1 cellular context compared by ENCODE assay signal in the genomic region with DNA sequence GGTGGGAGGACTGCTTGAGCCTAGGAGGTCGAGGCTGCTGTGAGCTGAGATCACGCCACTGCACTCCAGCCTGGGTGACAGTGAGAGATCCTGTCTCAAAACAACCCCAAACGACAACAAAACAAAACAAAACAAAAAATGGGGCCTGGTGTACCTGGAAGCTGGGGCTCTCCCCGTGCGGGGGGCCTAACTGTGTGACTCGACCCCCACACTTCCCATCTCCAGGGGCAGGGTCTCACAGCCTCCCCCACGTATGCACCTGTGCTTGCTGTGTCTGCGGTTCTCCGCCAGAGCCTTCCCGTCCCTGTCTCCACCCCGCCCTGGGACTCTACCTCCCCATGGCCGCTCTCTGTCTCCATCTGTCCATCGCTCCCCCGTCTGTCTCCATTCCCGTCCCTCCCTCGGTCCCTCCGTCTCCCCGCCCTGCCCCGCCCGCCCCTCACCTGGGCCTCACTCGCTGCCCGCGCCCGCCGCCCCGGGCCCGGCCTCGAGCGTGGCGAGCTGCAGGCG.
TF ChIP-seq lines count a peak whose summit lies in the region.

No MANE protein-coding gene starts in this region.

TF ChIP-seq in neural cell, 6 proteins besides CTCF, POLR2A, EP300 and RAD21 (continued from another document):
- TF ChIP-seq, protein P1, sequence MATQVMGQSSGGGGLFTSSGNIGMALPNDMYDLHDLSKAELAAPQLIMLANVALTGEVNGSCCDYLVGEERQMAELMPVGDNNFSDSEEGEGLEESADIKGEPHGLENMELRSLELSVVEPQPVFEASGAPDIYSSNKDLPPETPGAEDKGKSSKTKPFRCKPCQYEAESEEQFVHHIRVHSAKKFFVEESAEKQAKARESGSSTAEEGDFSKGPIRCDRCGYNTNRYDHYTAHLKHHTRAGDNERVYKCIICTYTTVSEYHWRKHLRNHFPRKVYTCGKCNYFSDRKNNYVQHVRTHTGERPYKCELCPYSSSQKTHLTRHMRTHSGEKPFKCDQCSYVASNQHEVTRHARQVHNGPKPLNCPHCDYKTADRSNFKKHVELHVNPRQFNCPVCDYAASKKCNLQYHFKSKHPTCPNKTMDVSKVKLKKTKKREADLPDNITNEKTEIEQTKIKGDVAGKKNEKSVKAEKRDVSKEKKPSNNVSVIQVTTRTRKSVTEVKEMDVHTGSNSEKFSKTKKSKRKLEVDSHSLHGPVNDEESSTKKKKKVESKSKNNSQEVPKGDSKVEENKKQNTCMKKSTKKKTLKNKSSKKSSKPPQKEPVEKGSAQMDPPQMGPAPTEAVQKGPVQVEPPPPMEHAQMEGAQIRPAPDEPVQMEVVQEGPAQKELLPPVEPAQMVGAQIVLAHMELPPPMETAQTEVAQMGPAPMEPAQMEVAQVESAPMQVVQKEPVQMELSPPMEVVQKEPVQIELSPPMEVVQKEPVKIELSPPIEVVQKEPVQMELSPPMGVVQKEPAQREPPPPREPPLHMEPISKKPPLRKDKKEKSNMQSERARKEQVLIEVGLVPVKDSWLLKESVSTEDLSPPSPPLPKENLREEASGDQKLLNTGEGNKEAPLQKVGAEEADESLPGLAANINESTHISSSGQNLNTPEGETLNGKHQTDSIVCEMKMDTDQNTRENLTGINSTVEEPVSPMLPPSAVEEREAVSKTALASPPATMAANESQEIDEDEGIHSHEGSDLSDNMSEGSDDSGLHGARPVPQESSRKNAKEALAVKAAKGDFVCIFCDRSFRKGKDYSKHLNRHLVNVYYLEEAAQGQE (IDR thresholded peaks at IDR 0.05; ENCODE audit: borderline replicate concordance) = no peak
- TF ChIP-seq TAF1 (IDR thresholded peaks at IDR 0.05; ENCODE audit: low read depth) (no peak), POLR2AphosphoS5 (IDR thresholded peaks at IDR 0.05) (no peak)
